26 cellular contexts compared by ENCODE assay signal in genomic region chr4:183255487-183255886, GRCh38.
"Had no signal": no experiment of that assay in that cellular context is flagged by ENCODE, and none has a peak within 500 bp of the region (broad histone marks: within the 10 kb centered on the region; RNA-seq: fewer than 3 reads in every experiment).

No MANE protein-coding gene starts in this region.

- H3K27ac ChIP-seq: epithelial cell of prostate, spleen, suprapubic skin, WERI-Rb-1 had no signal

- H3K36me3 ChIP-seq: WERI-Rb-1 had no signal

- FAIRE-seq: bronchial epithelial cell, colon, frontal cortex, islet of Langerhans, TTC549 had no signal

- ATAC-seq: activated CD4-positive, CD25-positive, alpha-beta regulatory T cell treated with anti-CD3 and anti-CD28 coated beads, Interleukin-2, amount 50 U/mL, for 24 hours; activated naive CD8-positive, alpha-beta T cell treated with anti-CD3 and anti-CD28 coated beads, Interleukin-2, amount 50 U/mL, for 24 hours; activated T-cell treated with anti-CD3 and anti-CD28 coated beads, Interleukin-2, amount 50 U/mL, for 4 hours; naive thymus-derived CD4-positive, alpha-beta T cell had no signal

- H3K4me3 ChIP-seq: esophagus squamous epithelium, spleen, suprapubic skin, tibial nerve had no signal

- H3K27me3 ChIP-seq: esophagus squamous epithelium, spleen, suprapubic skin, tibial nerve had no signal

- DNase-seq: activated CD4-positive, alpha-beta memory T cell treated with anti-CD3 and anti-CD28 coated beads, Interleukin-2, amount 10 ng/mL, durations not matched to agents 7 days and 5 days; activated CD4-positive, alpha-beta T cell treated with anti-CD3 and anti-CD28 coated beads, Interleukin-2, amount 10 ng/mL, durations not matched to agents 24 days and 14 days; activated naive CD8-positive, alpha-beta T cell treated with anti-CD3 and anti-CD28 coated beads, Interleukin-2, amount 50 U/mL, for 24 hours; activated T-cell treated with anti-CD3 and anti-CD28 coated beads, Interleukin-2, amount 50 U/mL, for 4 hours; amygdala; dermis blood vessel endothelial cell; effector CD4-positive, alpha-beta T cell; esophagus squamous epithelium; left ventricle myocardium superior; naive thymus-derived CD4-positive, alpha-beta T cell; occipital lobe; right cardiac atrium; spleen; stimulated activated naive CD4-positive, alpha-beta T cell; SW 1271; T-helper 9 cell; WERI-Rb-1 had no signal

- H3K9me3 ChIP-seq: esophagus squamous epithelium, spleen, suprapubic skin, tibial nerve had no signal
